16 cellular contexts compared by ENCODE assay signal in genomic region chr11:125481531-125481930, GRCh38. TPM values are rescaled to one million over a fixed set of nuclear protein-coding genes. Genes with fewer than 3 reads are reported as not detected.
DNase-seq lines count a peak whose midpoint lies in the region; ATAC-seq and TF ChIP-seq lines count a peak whose summit lies in the region.
"Had no signal": no experiment of that assay in that cellular context is flagged by ENCODE, and none has a peak within 500 bp of the region (broad histone marks: within the 10 kb centered on the region; RNA-seq: fewer than 3 reads in every experiment).

No MANE protein-coding gene starts in this region.

- TF ChIP-seq POLR2A in IMR-90 (IDR thresholded peaks at IDR 0.05; ENCODE audit: low read depth, low read length) (no peak), sigmoid colon (IDR thresholded peaks at IDR 0.05) (no peak)

- in situ Hi-C loops in IMR-90 (cut with MboI; ENCODE audit: low sequenced_read_pairs) = no loop called here

- no peak overlapping the region for H4K91ac ChIP-seq in IMR-90 (ENCODE audit: insufficient read depth, low read depth, low read length)

- TF ChIP-seq CTCF in IMR-90 (conservative IDR thresholded peaks at IDR 0.05; ENCODE audit: low read depth, low read length) (no peak), brain (conservative IDR thresholded peaks at IDR 0.05) (no peak), osteoblast (IDR thresholded peaks at IDR 0.05; ENCODE audit: extremely low read depth, low read depth, low read length) (no peak), left ventricle myocardium inferior (IDR thresholded peaks at IDR 0.05; ENCODE audit: borderline replicate concordance) (no peak), sigmoid colon (IDR thresholded peaks at IDR 0.05) (no peak), MM.1S (IDR thresholded peaks at IDR 0.05; ENCODE audit: low read length) (no peak)

- no peaks in the 10 kb centered on the region for H3K9me2 ChIP-seq in MM.1S (replicated peaks; ENCODE audit: insufficient read depth, low read length)

- H3K4me1 Mint-ChIP-seq in brain = peaks cover 55% of the 10 kb centered on the region

- no peak overlapping the region for H3K23ac ChIP-seq in IMR-90 (ENCODE audit: low read depth, low read length)

- no peaks in the 10 kb centered on the region; a peak in 1 of 4 replicates for H3K79me1 ChIP-seq in IMR-90 (ENCODE audit: low read depth in 1 of 2, low read length in 2 of 2)

- TF ChIP-seq RAD21 in IMR-90 (IDR thresholded peaks at IDR 0.05; ENCODE audit: low read length) = no peak

- H2BK15ac ChIP-seq in IMR-90 (ENCODE audit: low read depth, low read length) = no peak overlapping the region

- H3K9ac ChIP-seq in IMR-90 (ENCODE audit: low read depth, low read length) (no peak overlapping the region), MM.1S (ENCODE audit: low read length) (no peak overlapping the region)

- no peak overlapping the region for H4K8ac ChIP-seq in IMR-90 (ENCODE audit: low read depth in 2 of 2, low read length in 2 of 2)

- H3K79me2 ChIP-seq in osteoblast (ENCODE audit: insufficient read depth, low read length) (no peaks in the 10 kb centered on the region), MM.1S (ENCODE audit: low read length) (no peaks in the 10 kb centered on the region)

- H3K56ac ChIP-seq in IMR-90 (ENCODE audit: extremely low read depth, insufficient read depth, low read length) = no peak overlapping the region

- no peak overlapping the region for H2BK120ac ChIP-seq in IMR-90 (ENCODE audit: low read depth, low read length)

- peaks cover 4% of the 10 kb centered on the region for H3K27me3 Mint-ChIP-seq in brain

- no peaks in the 10 kb centered on the region for H3K9me3 ChIP-seq in IMR-90 (ENCODE audit: control insufficient read depth, insufficient read depth, low read length)
- H3K9me3 ChIP-seq in osteoblast (ENCODE audit: low read depth, low read length) = no peaks in the 10 kb centered on the region
- no peaks in the 10 kb centered on the region for H3K9me3 ChIP-seq in left ventricle myocardium inferior (replicated peaks)
- no peaks in the 10 kb centered on the region for H3K9me3 ChIP-seq in sigmoid colon
- no peaks in the 10 kb centered on the region for H3K9me3 ChIP-seq in MM.1S (replicated peaks; ENCODE audit: insufficient read depth, low read length)
- H3K9me3 ChIP-seq: body of pancreas had no signal

- no TSS peak for BruUV-seq in IMR-90 (replicated peaks; lab: Mats Ljungman, UMichigan)

- H3K9me1 ChIP-seq in IMR-90 (ENCODE audit: insufficient read depth, low read length) = no peaks in the 10 kb centered on the region

- H2AFZ ChIP-seq in IMR-90 (replicated peaks; ENCODE audit: low read length, poor library complexity) (no peak overlapping the region), osteoblast (ENCODE audit: low read length) (no peak overlapping the region), MM.1S (ENCODE audit: low read length) (no peak overlapping the region)

- H3K4me1 ChIP-seq in IMR-90 (ENCODE audit: control insufficient read depth, insufficient read depth, low read length) (no peaks in the 10 kb centered on the region), osteoblast (ENCODE audit: insufficient read depth, low read length) (no peaks in the 10 kb centered on the region), left ventricle myocardium inferior (peaks cover 11% of the 10 kb centered on the region), sigmoid colon (no peaks in the 10 kb centered on the region), MM.1S (ENCODE audit: low read length) (no peaks in the 10 kb centered on the region)
- H3K4me1 ChIP-seq: body of pancreas had no signal

- H3K4me3 Mint-ChIP-seq in brain = peak overlapping the region; percentile 30 to 69 (median 49)

- H4K5ac ChIP-seq in IMR-90 (ENCODE audit: low read depth, low read length) = no peak overlapping the region

- TF ChIP-seq EP300 in sigmoid colon (IDR thresholded peaks at IDR 0.05) = no peak

- H3K27ac ChIP-seq in IMR-90 (ENCODE audit: insufficient read depth, low read length) = no peak overlapping the region
- no peak overlapping the region for H3K27ac ChIP-seq in osteoblast (ENCODE audit: low read depth, low read length)
- no peak overlapping the region for H3K27ac ChIP-seq in left ventricle myocardium inferior (replicated peaks)
- no peak overlapping the region for H3K27ac ChIP-seq in sigmoid colon
- no peak overlapping the region for H3K27ac ChIP-seq in MM.1S (ENCODE audit: low read length)
- H3K27ac ChIP-seq: body of pancreas had no signal

- H3K4me3 ChIP-seq in IMR-90 (ENCODE audit: insufficient read depth, low read depth, low read length) (no peak overlapping the region), osteoblast (ENCODE audit: insufficient read depth, low read length) (no peak overlapping the region), left ventricle myocardium inferior (no peak overlapping the region), sigmoid colon (no peak overlapping the region), MM.1S (ENCODE audit: low read length) (no peak overlapping the region)
- H3K4me3 ChIP-seq: body of pancreas had no signal

- H2AK9ac ChIP-seq in IMR-90 (replicated peaks; ENCODE audit: low read depth, low read length, poor library complexity) = no peak overlapping the region

- H3K27me3 ChIP-seq in IMR-90 (ENCODE audit: control insufficient read depth, insufficient read depth, low read length) (no peaks in the 10 kb centered on the region), osteoblast (ENCODE audit: insufficient read depth, low read length) (no peaks in the 10 kb centered on the region), left ventricle myocardium inferior (ENCODE audit: low read depth) (no peaks in the 10 kb centered on the region), sigmoid colon (no peaks in the 10 kb centered on the region), MM.1S (replicated peaks; ENCODE audit: insufficient read depth, low read length) (no peaks in the 10 kb centered on the region)
- H3K27me3 ChIP-seq: body of pancreas had no signal

- 0 out of 2 replicates have a peak, but pooled peaks have one; percentile 29 for ATAC-seq in IMR-90 (ENCODE audit: low read depth)
- ATAC-seq: body of pancreas, HepG2, sciatic nerve had no signal

- H4K20me1 ChIP-seq in IMR-90 (ENCODE audit: insufficient read depth, low read length) (no peaks in the 10 kb centered on the region), osteoblast (ENCODE audit: insufficient read depth, low read length) (no peaks in the 10 kb centered on the region), MM.1S (ENCODE audit: insufficient read depth, low read length) (no peaks in the 10 kb centered on the region)

- H2BK20ac ChIP-seq in IMR-90 (ENCODE audit: low read depth, low read length) = no peak overlapping the region

- no peak for DNase-seq in IMR-90
- DNase-seq in hypothalamus (lab: John Stamatoyannopoulos, UW) = peak in 44 of 51 donors; percentile 9 to 92 (median 72)
- DNase-seq in osteoblast (ENCODE audit: insufficient read length, low spot score, missing footprints) = peak; percentile 18
- no peak for DNase-seq in T1000 (lab: John Stamatoyannopoulos, UW)
- DNase-seq in left ventricle myocardium inferior = no peak
- DNase-seq in sigmoid colon = no peak
- no peak for DNase-seq in MM.1S
- DNase-seq: activated CD4-positive, alpha-beta T cell treated with anti-CD3 and anti-CD28 coated beads for 48 hours; activated naive CD4-positive, alpha-beta T cell; body of pancreas; NCI-H187 treated with DMSO at 0.1 percent for 48 hours; NCI-H524; stimulated activated CD4-positive, alpha-beta T cell treated with anti-CD3 and anti-CD28 coated beads, Interleukin-1b, Interleukin-23, amount 100 ng/mL, for 48 hours had no signal

- H3K36me3 ChIP-seq in IMR-90 (ENCODE audit: control insufficient read depth, insufficient read depth, low read length) (peaks cover 16% of the 10 kb centered on the region), osteoblast (ENCODE audit: insufficient read depth, low read length) (no peaks in the 10 kb centered on the region), left ventricle myocardium inferior (peaks cover 5% of the 10 kb centered on the region), sigmoid colon (peaks cover 0 to 37% (median 0%) of the 10 kb centered on the region in 4 donors), MM.1S (replicated peaks; ENCODE audit: insufficient read depth, low read length) (no peaks in the 10 kb centered on the region)

- no peaks in the 10 kb centered on the region for H3K9me3 Mint-ChIP-seq in brain

- no peak overlapping the region for H3K14ac ChIP-seq in IMR-90 (replicated peaks; ENCODE audit: low read depth, low read length)

- intact Hi-C loops in IMR-90 (cut with micrococcal nuclease) = no loop called here
- intact Hi-C loops in left ventricle myocardium inferior (cut with micrococcal nuclease) = no loop called here
- intact Hi-C loops in sigmoid colon (cut with DNase I) = no loop called here

- CTCF ChIA-PET in IMR-90 (lab: Yijun Ruan, JAX) = interaction anchor here (1.0 kb wide), 1 partner anchor 21 kb away, joined by 3 read pairs; no protein-coding TSS in a partner anchor

- no peak overlapping the region for H3K4ac ChIP-seq in IMR-90 (ENCODE audit: low read depth, low read length)

- dilution Hi-C loops in IMR-90 (cut with HindIII; ENCODE audit: low sequenced_read_pairs, unreplicated experiment) = no loop called here

- H2AK5ac ChIP-seq in IMR-90 (ENCODE audit: low read depth, low read length) = no peak overlapping the region

- WGBS in IMR-90 (ENCODE audit: extremely low coverage in 2 of 2, insufficient read length in 1 of 2), 2 experiments = 60% methylated on average over 1 of the region's 3 CpGs; no CpG with 5 or more reads in 1 of the 2 experiments
- WGBS in sigmoid colon, 2 donors = 51 to 57% methylated on average over 3 of the region's 3 CpGs

- H3K27ac Mint-ChIP-seq in brain = peak overlapping the region; percentile 87 to 98 (median 94)

- H3K4me2 ChIP-seq in IMR-90 (ENCODE audit: low read depth, low read length) (no peak overlapping the region), osteoblast (ENCODE audit: insufficient read depth, low read length) (no peak overlapping the region), MM.1S (ENCODE audit: low read depth, low read length) (no peak overlapping the region)

- no peaks in the 10 kb centered on the region for H3F3A ChIP-seq in MM.1S (ENCODE audit: insufficient read depth, low read length)

- peaks cover 85% of the 10 kb centered on the region for H3K36me3 Mint-ChIP-seq in brain

- H3K18ac ChIP-seq in IMR-90 (ENCODE audit: low read depth, low read length) = no peak overlapping the region

- no peak overlapping the region for H2BK5ac ChIP-seq in IMR-90 (ENCODE audit: low read depth, low read length, poor library complexity, severe bottlenecking)

- POLR2A ChIA-PET in IMR-90 (lab: Charles Lee; ENCODE audit: unreplicated experiment) = no interaction called here

TF ChIP-seq in IMR-90, 13 proteins besides CTCF, POLR2A, EP300 and RAD21 (continues in another document):
- TF ChIP-seq SMC3 (IDR thresholded peaks at IDR 0.05; ENCODE audit: low read depth, low read length) = no peak

RNA-seq across cellular contexts. Expression of gene FEZ1, which starts 14.5 kb away (rescaled TPM):
- 33.9 and 34.4 TPM in 2 replicates for total RNA-seq in IMR-90 (2012; rRNA removed)
- polyA plus RNA-seq in IMR-90 (2012; rRNA removed) = 29.8 and 35.5 TPM in 2 replicates
- polyA plus RNA-seq in IMR-90 (2012; cell fraction: cytosol; rRNA removed) = 24.1 and 40.6 TPM in 2 replicates
- 11.1 and 35.1 TPM in 2 replicates for polyA plus RNA-seq in IMR-90 (2012; cell fraction: nucleus; rRNA removed; ENCODE audit: low replicate concordance)
- 288 TPM for polyA plus RNA-seq in brain (ENCODE audit: insufficient read depth, low read depth, low replicate concordance)
- total RNA-seq in osteoblast = 47.8 and 58.9 TPM in 2 replicates
- total RNA-seq in left ventricle myocardium inferior = 29.2 TPM
- 10 to 100 TPM; 34.9 to 64.3 (median 54.7) TPM for total RNA-seq in sigmoid colon
- 10 to 100 TPM in 2 of 3 donors, 1 to 10 TPM in 1; 3.0 to 25.8 (median 10.9) TPM for polyA plus RNA-seq in sigmoid colon
- total RNA-seq: HepG2 had no signal
- polyA plus RNA-seq: HepG2 had no signal

Comparison
In these comparisons a context has a peak if more than half of its experiments do, and no peak if none do; other contexts are left out.
1. DNase-seq: peak in hypothalamus (44 of 51) and osteoblast (single experiment); none in IMR-90 (single experiment), T1000 (single experiment), left ventricle myocardium inferior (single experiment), sigmoid colon (single experiment) and MM.1S (single experiment).